In genomic region chr5:146441896-146442295, GRCh38 we compare ENCODE assay signal across 15 cellular contexts.
"Had no signal": no experiment of that assay in that cellular context is flagged by ENCODE, and none has a peak within 500 bp of the region (broad histone marks: within the 10 kb centered on the region; RNA-seq: fewer than 3 reads in every experiment).

No MANE protein-coding gene starts in this region.

- ATAC-seq: activated T-helper 17 cell treated with anti-CD3 and anti-CD28 coated beads, Interleukin-2, amount 50 U/mL, for 72 hours; naive thymus-derived CD8-positive, alpha-beta T cell; pancreas; stimulated activated effector memory CD8-positive, alpha-beta T cell treated with anti-CD3 and anti-CD28 coated beads, Interleukin-12 subunit alpha, Interleukin-12 subunit beta, amount 100 ng/mL, for 72 hours had no signal

- H3K4me1 ChIP-seq: left ventricle myocardium inferior, pancreas, uterus had no signal

- H3K4me3 Mint-ChIP-seq: activated T-helper 17 cell treated with anti-CD3 and anti-CD28 coated beads, Interleukin-2, amount 50 U/mL, for 72 hours; memory B cell; naive thymus-derived CD8-positive, alpha-beta T cell; stimulated activated effector memory CD8-positive, alpha-beta T cell treated with anti-CD3 and anti-CD28 coated beads, Interleukin-12 subunit alpha, Interleukin-12 subunit beta, amount 100 ng/mL, for 72 hours had no signal

- H3K27ac ChIP-seq: cardiac muscle cell, left ventricle myocardium inferior, pancreas, sigmoid colon, uterus had no signal

- H3K27me3 ChIP-seq: cardiac muscle cell, pancreas, uterus had no signal

- DNase-seq: activated CD4-positive, CD25-positive, alpha-beta regulatory T cell treated with anti-CD3 and anti-CD28 coated beads, Interleukin-2, amount 50 U/mL, for 72 hours; activated naive CD4-positive, alpha-beta T cell treated with Interleukin-2 at 50 U/mL for 16 hours; aorta; kidney; left ventricle myocardium inferior; naive thymus-derived CD8-positive, alpha-beta T cell; pancreas; sigmoid colon; stimulated activated CD4-positive, alpha-beta T cell treated with anti-CD3 and anti-CD28 coated beads, Interleukin-12 subunit alpha, Interleukin-12 subunit beta, amount 100 ng/mL, for 4 hours; stimulated activated CD4-positive, alpha-beta T cell treated with anti-CD3 and anti-CD28 coated beads, Interleukin-2, amount 100 ng/mL, for 24 hours; uterus had no signal

- H3K9me3 Mint-ChIP-seq: activated T-helper 17 cell treated with anti-CD3 and anti-CD28 coated beads, Interleukin-2, amount 50 U/mL, for 72 hours; memory B cell; stimulated activated effector memory CD8-positive, alpha-beta T cell treated with anti-CD3 and anti-CD28 coated beads, Interleukin-12 subunit alpha, Interleukin-12 subunit beta, amount 100 ng/mL, for 72 hours had no signal

- H3K9me3 ChIP-seq: left ventricle myocardium inferior, pancreas, sigmoid colon, uterus had no signal

- H3K36me3 Mint-ChIP-seq: memory B cell; naive thymus-derived CD8-positive, alpha-beta T cell had no signal

- H3K36me3 ChIP-seq: cardiac muscle cell, left ventricle myocardium inferior, pancreas, sigmoid colon, uterus had no signal

- H3K4me3 ChIP-seq: cardiac muscle cell, left ventricle myocardium inferior, pancreas, sigmoid colon, uterus had no signal

- H3K27ac Mint-ChIP-seq: activated T-helper 17 cell treated with anti-CD3 and anti-CD28 coated beads, Interleukin-2, amount 50 U/mL, for 72 hours; memory B cell; naive thymus-derived CD8-positive, alpha-beta T cell; stimulated activated effector memory CD8-positive, alpha-beta T cell treated with anti-CD3 and anti-CD28 coated beads, Interleukin-12 subunit alpha, Interleukin-12 subunit beta, amount 100 ng/mL, for 72 hours had no signal

- H3K4me1 Mint-ChIP-seq: activated T-helper 17 cell treated with anti-CD3 and anti-CD28 coated beads, Interleukin-2, amount 50 U/mL, for 72 hours; memory B cell; stimulated activated effector memory CD8-positive, alpha-beta T cell treated with anti-CD3 and anti-CD28 coated beads, Interleukin-12 subunit alpha, Interleukin-12 subunit beta, amount 100 ng/mL, for 72 hours had no signal
